In genomic region chr12:7042847-7043246, GRCh38 we compare ENCODE assay signal across 8 cellular contexts. TPM values are rescaled to one million over a fixed set of nuclear protein-coding genes. Genes with fewer than 3 reads are reported as not detected.
DNase-seq lines count a peak whose midpoint lies in the region; FAIRE-seq and TF ChIP-seq lines count a peak whose summit lies in the region.

No MANE protein-coding gene starts in this region.

- peak; percentile 94 for FAIRE-seq in A204.1 (lab: Jason Lieb, UNC)

- CTCF ChIA-PET in PC-9 (lab: Charles Lee): interaction anchor here (0.6 to 1.6 kb wide), 2 partner anchors 27 to 514 kb away, joined by 3 to 4 read pairs; no protein-coding TSS in a partner anchor

- H3K9me2 ChIP-seq in GM23248 (ENCODE audit: insufficient read depth): no peaks in the 10 kb centered on the region
- H3K9me2 ChIP-seq in PC-9 (ENCODE audit: insufficient read depth): no peaks in the 10 kb centered on the region

- intact Hi-C loops in PC-9 (cut with micrococcal nuclease; ENCODE audit: unreplicated experiment): loop anchor here (1.0 to 2.0 kb wide), 2 partner anchors 72 to 97 kb away; partner anchors contain the start of genes EMG1 and PHB2

- H3K9ac ChIP-seq in GM23248: no peak overlapping the region

- TF ChIP-seq CTCF in PC-9 (conservative IDR thresholded peaks at IDR 0.05) (peak; percentile 67), fibroblast of mammary gland (conservative IDR thresholded peaks at IDR 0.05; ENCODE audit: control insufficient read depth, insufficient read depth, low read depth, low read length) (peak; percentile 46), retinal pigment epithelial cell (conservative IDR thresholded peaks at IDR 0.05; ENCODE audit: low read depth, low read length) (peak; percentile 40)

- peak; percentile 70 for DNase-seq in GM23248
- DNase-seq in PC-9: peak in 1 of 2 experiments; percentile 48
- peak; percentile 60 for DNase-seq in fibroblast of mammary gland (ENCODE audit: low read depth)
- DNase-seq in retinal pigment epithelial cell (ENCODE audit: low read depth): no peak
- no peak for DNase-seq in activated CD4-positive, alpha-beta T cell treated with anti-CD3 and anti-CD28 coated beads, Interleukin-2, amount 50 U/mL, for 4 hours
- no peak for DNase-seq in ecto neural progenitor cell (ENCODE audit: low spot score)
- DNase-seq in KG1 (lab: John Stamatoyannopoulos, UW): no peak

- 38 to 41% methylated on average over 6 of the region's 6 CpGs for WGBS in GM23248 (ENCODE audit: low coverage in 1 of 2, low lambda C conversion rate in 2 of 2, missing lambda C conversion rate in 2 of 2), 2 experiments

- H3K79me2 ChIP-seq in GM23248 (ENCODE audit: insufficient read depth) (no peaks in the 10 kb centered on the region), PC-9 (ENCODE audit: low read depth) (no peaks in the 10 kb centered on the region)

- no TSS peak for BruUV-seq in PC-9 (replicated peaks; lab: Mats Ljungman, UMichigan)

- in situ Hi-C loops in GM23248 (cut with MboI): no loop called here

- no peak overlapping the region for H3K27ac ChIP-seq in GM23248
- H3K27ac ChIP-seq in PC-9: no peak overlapping the region

- H3K27me3 ChIP-seq in GM23248 (replicated peaks; ENCODE audit: insufficient read depth): no peaks in the 10 kb centered on the region
- H3K27me3 ChIP-seq in PC-9 (ENCODE audit: insufficient read depth, low read depth): no peaks in the 10 kb centered on the region

- H3K4me3 ChIP-seq in GM23248: no peak overlapping the region
- H3K4me3 ChIP-seq in PC-9: no peak overlapping the region
- no peak overlapping the region for H3K4me3 ChIP-seq in fibroblast of mammary gland (ENCODE audit: control insufficient read depth, low read depth, low read length)
- H3K4me3 ChIP-seq in retinal pigment epithelial cell (ENCODE audit: low read length): no peak overlapping the region

- no peaks in the 10 kb centered on the region for H4K20me1 ChIP-seq in GM23248 (ENCODE audit: insufficient read depth)
- H4K20me1 ChIP-seq in PC-9 (ENCODE audit: insufficient read depth): no peaks in the 10 kb centered on the region

- H3F3A ChIP-seq in GM23248 (ENCODE audit: insufficient read depth) (no peaks in the 10 kb centered on the region), PC-9 (ENCODE audit: insufficient read depth, low read depth) (no peaks in the 10 kb centered on the region; the same call in 1 of the 2 replicates)

- H3K36me3 ChIP-seq in GM23248 (ENCODE audit: low read depth): no peaks in the 10 kb centered on the region
- H3K36me3 ChIP-seq in PC-9 (ENCODE audit: low read depth): no peaks in the 10 kb centered on the region

- POLR2A ChIA-PET in PC-9 (lab: Charles Lee; ENCODE audit: unreplicated experiment): no interaction called here

- H3K9me3 ChIP-seq in GM23248 (ENCODE audit: low read depth) (no peaks in the 10 kb centered on the region), PC-9 (ENCODE audit: insufficient read depth, low read depth) (no peaks in the 10 kb centered on the region)

- no peak overlapping the region for H3K4me2 ChIP-seq in GM23248 (ENCODE audit: unreplicated experiment)
- no peak overlapping the region for H3K4me2 ChIP-seq in PC-9

- no peaks in the 10 kb centered on the region for H3K4me1 ChIP-seq in GM23248 (ENCODE audit: insufficient read depth)
- H3K4me1 ChIP-seq in PC-9 (replicated peaks; ENCODE audit: insufficient read depth): no peaks in the 10 kb centered on the region

- H2AFZ ChIP-seq in GM23248: no peak overlapping the region
- H2AFZ ChIP-seq in PC-9: no peak overlapping the region

RNA-seq across cellular contexts. Expression of gene C1S, which starts 17.7 kb away (rescaled TPM):
- total RNA-seq in GM23248 (2014; rRNA removed; shearing (Covaris generic)): 174 and 200 TPM in 2 replicates
- 195 and 198 TPM in 2 replicates for polyA plus RNA-seq in GM23248 (2016; fragmentation: Nextera tagmentation; extraction: Ambion mirVana)
- total RNA-seq in PC-9 (2021): 32.4 and 32.9 TPM in 2 replicates

RNA-seq across cellular contexts. Expression of gene LPCAT3, which starts 24.6 kb away (rescaled TPM):
- total RNA-seq in GM23248 (2014; rRNA removed; shearing (Covaris generic)): 7.7 and 11.8 TPM in 2 replicates
- 19.7 and 20.4 TPM in 2 replicates for polyA plus RNA-seq in GM23248 (2016; fragmentation: Nextera tagmentation; extraction: Ambion mirVana)
- 53.8 and 102 TPM in 2 replicates for total RNA-seq in PC-9 (2021)

RNA-seq across cellular contexts. Expression of gene C1R, which starts 49.4 kb away (rescaled TPM):
- 51.1 and 52.2 TPM in 2 replicates for total RNA-seq in GM23248 (2014; rRNA removed; shearing (Covaris generic))
- 75.0 and 78.9 TPM in 2 replicates for polyA plus RNA-seq in GM23248 (2016; fragmentation: Nextera tagmentation; extraction: Ambion mirVana)
- total RNA-seq in PC-9 (2021): 20.5 and 24.0 TPM in 2 replicates

Comparison
In these comparisons a context has a peak if more than half of its experiments do, and no peak if none do; other contexts are left out.
1. DNase-seq: peak in GM23248 (single experiment) and fibroblast of mammary gland (single experiment); none in retinal pigment epithelial cell (single experiment), activated CD4-positive, alpha-beta T cell treated with anti-CD3 and anti-CD28 coated beads, Interleukin-2, amount 50 U/mL, for 4 hours (0 of 2), ecto neural progenitor cell (single experiment) and KG1 (single experiment).
2. Peak in every context shown above with its lines, with median percentiles within 50 percentile points of each other: CTCF ChIP-seq.